4 cellular contexts compared by ENCODE assay signal in genomic region chr1:179417760-179418159, GRCh38. TPM values are rescaled to one million over a fixed set of nuclear protein-coding genes. Genes with fewer than 3 reads are reported as not detected.
"Had no signal": no experiment of that assay in that cellular context is flagged by ENCODE, and none has a peak within 500 bp of the region (broad histone marks: within the 10 kb centered on the region; RNA-seq: fewer than 3 reads in every experiment).

No MANE protein-coding gene starts in this region.

RNA-seq across cellular contexts. Expression of gene AXDND1, which starts 52.0 kb away (rescaled TPM):
- total RNA-seq: PC-3, Right ventricle myocardium inferior, Right ventricle myocardium superior, RPMI7951 had no signal
